Comparison of ENCODE assay signal across 10 cellular contexts in genomic region chr6:112298021-112298745, GRCh38. TPM values are rescaled to one million over a fixed set of nuclear protein-coding genes. Genes with fewer than 3 reads are reported as not detected.
DNase-seq lines count a peak whose midpoint lies in the region; ATAC-seq and TF ChIP-seq lines count a peak whose summit lies in the region.
"Had no signal": no experiment of that assay in that cellular context is flagged by ENCODE, and none has a peak within 500 bp of the region (broad histone marks: within the 10 kb centered on the region; RNA-seq: fewer than 3 reads in every experiment).

No MANE protein-coding gene starts in this region.

- no peak overlapping the region for H3K27ac Mint-ChIP-seq in CD14-positive monocyte
- no peak overlapping the region for H3K27ac Mint-ChIP-seq in activated CD8-positive, alpha-beta T cell treated with anti-CD3 and anti-CD28 coated beads for 36 hours

- no peaks in the 10 kb centered on the region for H3K4me1 Mint-ChIP-seq in CD14-positive monocyte
- no peaks in the 10 kb centered on the region for H3K4me1 Mint-ChIP-seq in activated CD8-positive, alpha-beta T cell treated with anti-CD3 and anti-CD28 coated beads for 36 hours (ENCODE audit: low read depth)

- H2AK5ac ChIP-seq in trophoblast cell (ENCODE audit: low read length) = no peak overlapping the region

- H3K4me3 ChIP-seq in SJCRH30 (peak overlapping the region; percentile 46), foreskin fibroblast (ENCODE audit: low read depth in 1 of 2, low read length in 2 of 2) (peak overlapping the region in 1 of 2 donors; percentile 0), trophoblast cell (ENCODE audit: low read depth, low read length) (no peak overlapping the region)

- H2BK12ac ChIP-seq in trophoblast cell (ENCODE audit: low read length) = no peak overlapping the region

- H3K36me3 Mint-ChIP-seq in CD14-positive monocyte = no peaks in the 10 kb centered on the region
- no peaks in the 10 kb centered on the region for H3K36me3 Mint-ChIP-seq in activated CD8-positive, alpha-beta T cell treated with anti-CD3 and anti-CD28 coated beads for 36 hours (ENCODE audit: low read depth)

- H3K4me1 ChIP-seq in SJCRH30 (peaks cover 50% of the 10 kb centered on the region), trophoblast cell (ENCODE audit: control insufficient read depth in 1 of 2, insufficient read depth in 2 of 2, low read length in 2 of 2) (peaks cover 0 to 6% of the 10 kb centered on the region in 2 experiments)

- no peak overlapping the region for H3K4me2 ChIP-seq in trophoblast cell (ENCODE audit: low read length)

- no peak overlapping the region for H3K23ac ChIP-seq in trophoblast cell (ENCODE audit: low read length)

- H3K18ac ChIP-seq in trophoblast cell (ENCODE audit: low read length) = no peak overlapping the region

- no peaks in the 10 kb centered on the region for H3K79me1 ChIP-seq in trophoblast cell (ENCODE audit: low read length)

- CTCF ChIA-PET in activated CD8-positive, alpha-beta T cell treated with anti-CD3 and anti-CD28 coated beads for 36 hours (lab: Charles Lee) = interaction anchor here (2.3 kb wide), 1 partner anchor 118 kb away, joined by 8 read pairs; no protein-coding TSS in a partner anchor

- H3K27me3 ChIP-seq in SJCRH30 (no peaks in the 10 kb centered on the region), trophoblast cell (ENCODE audit: insufficient read depth, low read length) (no peaks in the 10 kb centered on the region)

- H3K9me3 ChIP-seq in SJCRH30 (replicated peaks) (no peaks in the 10 kb centered on the region), trophoblast cell (ENCODE audit: insufficient read depth, low read depth, low read length) (no peaks in the 10 kb centered on the region)

- intact Hi-C loops in CD14-positive monocyte (cut with micrococcal nuclease) = no loop called here
- intact Hi-C loops in activated CD8-positive, alpha-beta T cell treated with anti-CD3 and anti-CD28 coated beads for 36 hours (cut with micrococcal nuclease) = no loop called here

- no peaks in the 10 kb centered on the region for H3K79me2 ChIP-seq in trophoblast cell (ENCODE audit: control insufficient read depth, insufficient read depth, low read length, poor library complexity)

- H3K36me3 ChIP-seq in SJCRH30 (no peaks in the 10 kb centered on the region), trophoblast cell (ENCODE audit: control insufficient read depth in 1 of 2, insufficient read depth in 2 of 2, low read length in 2 of 2) (no peaks in the 10 kb centered on the region)

- no peak overlapping the region for H2BK5ac ChIP-seq in trophoblast cell (ENCODE audit: low read depth, low read length, poor library complexity)

- POLR2A ChIA-PET in activated CD8-positive, alpha-beta T cell treated with anti-CD3 and anti-CD28 coated beads for 36 hours (lab: Charles Lee) = no interaction called here

- H4K12ac ChIP-seq in trophoblast cell (ENCODE audit: low read depth, low read length) = no peak overlapping the region

- peaks cover 0 to 3% (median 0%) of the 10 kb centered on the region in 7 donors for H3K9me3 Mint-ChIP-seq in CD14-positive monocyte
- H3K9me3 Mint-ChIP-seq in activated CD8-positive, alpha-beta T cell treated with anti-CD3 and anti-CD28 coated beads for 36 hours = no peaks in the 10 kb centered on the region

- H2AFZ ChIP-seq in trophoblast cell (ENCODE audit: insufficient read depth, low read length, poor library complexity) = no peak overlapping the region

- no CpG with 5 or more reads among the region's 7 CpGs for WGBS in trophoblast cell (ENCODE audit: extremely low coverage, insufficient coverage, insufficient read length)

- H4K91ac ChIP-seq in trophoblast cell (ENCODE audit: low read depth, low read length) = no peak overlapping the region

- no peak overlapping the region for H3K4ac ChIP-seq in trophoblast cell (ENCODE audit: low read depth, low read length)

- H3K14ac ChIP-seq in trophoblast cell (ENCODE audit: low read length) = no peak overlapping the region

- peaks cover 2 to 5% (median 5%) of the 10 kb centered on the region in 3 donors for H3K27me3 Mint-ChIP-seq in CD14-positive monocyte (ENCODE audit: low read depth in 3 of 3)
- peaks cover 12% of the 10 kb centered on the region for H3K27me3 Mint-ChIP-seq in activated CD8-positive, alpha-beta T cell treated with anti-CD3 and anti-CD28 coated beads for 36 hours

- no peak overlapping the region for H3K9ac ChIP-seq in trophoblast cell (ENCODE audit: low read length)

- H3K27ac ChIP-seq in SJCRH30 (peak overlapping the region; percentile 95), trophoblast cell (ENCODE audit: low read depth, low read length) (no peak overlapping the region)

- no peak for ATAC-seq in HG03469 (IDR thresholded peaks at IDR 0.05; ENCODE audit: unreplicated experiment)
- no peak for ATAC-seq in activated CD8-positive, alpha-beta T cell treated with anti-CD3 and anti-CD28 coated beads for 36 hours

- no peak for TF ChIP-seq CTCF in foreskin fibroblast (IDR thresholded peaks at IDR 0.05; ENCODE audit: low read depth, low read length)
- TF ChIP-seq CTCF in CD14-positive monocyte (IDR thresholded peaks at IDR 0.05) = no peak
- no peak for TF ChIP-seq CTCF in activated CD8-positive, alpha-beta T cell treated with anti-CD3 and anti-CD28 coated beads for 36 hours (IDR thresholded peaks at IDR 0.05)

- no peak overlapping the region for H3K4me3 Mint-ChIP-seq in CD14-positive monocyte
- no peak overlapping the region for H3K4me3 Mint-ChIP-seq in activated CD8-positive, alpha-beta T cell treated with anti-CD3 and anti-CD28 coated beads for 36 hours

- no peak overlapping the region for H4K8ac ChIP-seq in trophoblast cell (ENCODE audit: low read depth, low read length)

- DNase-seq in Ammon's horn (ENCODE audit: low spot score) = peak; percentile 10
- DNase-seq in SJCRH30 = peak; percentile 72 to 87
- DNase-seq in foreskin fibroblast = peak; percentile 91 to 95
- DNase-seq in trophoblast cell = peak; percentile 23 to 73
- no peak for DNase-seq in DMS 273 treated with DMSO at 0.1 percent for 48 hours (lab: John Stamatoyannopoulos, UW)
- DNase-seq in CD14-positive monocyte (ENCODE audit: low spot score) = no peak
- no peak for DNase-seq in activated CD8-positive, alpha-beta T cell treated with anti-CD3 and anti-CD28 coated beads for 36 hours
- DNase-seq: COR-L47, NCI-H1092 had no signal

- no peak overlapping the region for H2BK120ac ChIP-seq in trophoblast cell (ENCODE audit: insufficient read depth, low read length, poor library complexity)

RNA-seq across cellular contexts. Expression of gene LAMA4, which starts 43.8 kb away (rescaled TPM):
- total RNA-seq in SJCRH30 (2014; rRNA removed; shearing (Covaris generic)) = 22.0 and 28.5 TPM in 2 replicates
- polyA plus RNA-seq in trophoblast cell (2013) = 0.37 and 0.38 TPM in 2 replicates
- not detected for polyA plus RNA-seq in CD14-positive monocyte
- total RNA-seq in activated CD8-positive, alpha-beta T cell treated with anti-CD3 and anti-CD28 coated beads for 36 hours = not detected

RNA-seq across cellular contexts. Expression of gene RFPL4B, which starts 48.9 kb away (rescaled TPM):
- total RNA-seq in SJCRH30 (2014; rRNA removed; shearing (Covaris generic)) = 0.18 TPM in 1 of 2 replicates, not detected in the other
- polyA plus RNA-seq in trophoblast cell (2013) = not detected in 2 replicates
- polyA plus RNA-seq in CD14-positive monocyte = not detected
- total RNA-seq in activated CD8-positive, alpha-beta T cell treated with anti-CD3 and anti-CD28 coated beads for 36 hours = not detected

Comparison
In these comparisons a context has a peak if more than half of its experiments do, and no peak if none do; other contexts are left out.
1. DNase-seq: peak in Ammon's horn (single experiment), SJCRH30 (2 of 2), foreskin fibroblast (2 of 2) and trophoblast cell (2 of 2); none in DMS 273 treated with DMSO at 0.1 percent for 48 hours (single experiment), CD14-positive monocyte (single experiment) and activated CD8-positive, alpha-beta T cell treated with anti-CD3 and anti-CD28 coated beads for 36 hours (single experiment).
2. RNA of gene LAMA4, which starts 43.8 kb away (total RNA-seq): 22.0 to 28.5 TPM in SJCRH30; not detected in activated CD8-positive, alpha-beta T cell treated with anti-CD3 and anti-CD28 coated beads for 36 hours; every median in the first group is over 10 times any median in the second.